18 cellular contexts compared by ENCODE assay signal in genomic region chr7:19572566-19572965, GRCh38.
DNase-seq lines count a peak whose midpoint lies in the region; ATAC-seq and TF ChIP-seq lines count a peak whose summit lies in the region.
"Had no signal": no experiment of that assay in that cellular context is flagged by ENCODE, and none has a peak within 500 bp of the region (broad histone marks: within the 10 kb centered on the region; RNA-seq: fewer than 3 reads in every experiment).

No MANE protein-coding gene starts in this region.

- no peak overlapping the region for H3K4me3 ChIP-seq in astrocyte of the cerebellum (ENCODE audit: low read depth, low read length)
- no peak overlapping the region for H3K4me3 ChIP-seq in fibroblast of pulmonary artery (replicated peaks; ENCODE audit: low read depth, low read length)
- H3K4me3 ChIP-seq: BLaER1 treated with 17β-estradiol and CSF1 and Interleukin-3, amounts not matched to agents 10 nM and 100 nM; K562 had no signal

- no peaks in the 10 kb centered on the region for H3K36me3 Mint-ChIP-seq in mesothelial cell of epicardium

- TF ChIP-seq CTCF in astrocyte of the cerebellum (IDR thresholded peaks at IDR 0.05; ENCODE audit: low read depth, low read length, missing control alignments): no peak
- no peak for TF ChIP-seq CTCF in fibroblast of pulmonary artery (IDR thresholded peaks at IDR 0.05; ENCODE audit: low read length, missing control alignments)
- no peak for TF ChIP-seq CTCF in mesothelial cell of epicardium (IDR thresholded peaks at IDR 0.05; ENCODE audit: unreplicated experiment)

- peaks cover 26% of the 10 kb centered on the region for H3K4me1 Mint-ChIP-seq in mesothelial cell of epicardium
- H3K4me1 Mint-ChIP-seq: CD8-positive, alpha-beta memory T cell had no signal

- H3K9me3 Mint-ChIP-seq in mesothelial cell of epicardium: peaks cover 3% of the 10 kb centered on the region

- in situ Hi-C loops in astrocyte of the cerebellum (cut with HindIII; ENCODE audit: low sequenced_read_pairs) (no loop called here), ACHN (cut with HindIII; ENCODE audit: low pct_ligation_motif_present, low pct_unique_long_range_greater_than_20kb, low sequenced_read_pairs) (no loop called here)

- ATAC-seq in HG02981 (IDR thresholded peaks at IDR 0.05; ENCODE audit: unreplicated experiment): no peak
- ATAC-seq: K562, PC-3 had no signal

- peak; percentile 16 for DNase-seq in Daoy (ENCODE audit: low read depth)
- peak; percentile 59 for DNase-seq in astrocyte of the cerebellum (ENCODE audit: low read depth)
- DNase-seq in fibroblast of pulmonary artery (ENCODE audit: low read depth): peak; percentile 38
- no peak for DNase-seq in mesothelial cell of epicardium (ENCODE audit: low spot score in 2 of 2, unreplicated experiment in 2 of 2)
- DNase-seq in ACHN: no peak
- no peak for DNase-seq in activated CD8-positive, alpha-beta memory T cell treated with anti-CD3 and anti-CD28 coated beads, Interleukin-2, amount 50 U/mL, for 4 hours
- no peak for DNase-seq in NOMO-1 treated with dmso at 0.1 percent for 144 hours (lab: John Stamatoyannopoulos, UW; ENCODE audit: unreplicated experiment)
- DNase-seq: CD8-positive, alpha-beta memory T cell; DMS79; NCI-H1417 treated with DMSO at 0.1 percent for 48 hours; NCI-H2029; NCI-H2171; NCI-H446 treated with DMSO at 0.1 percent for 48 hours; NCI-H748 treated with DMSO at 0.1 percent for 48 hours; PC-3 had no signal

- no peaks in the 10 kb centered on the region for H3K27me3 Mint-ChIP-seq in mesothelial cell of epicardium (ENCODE audit: low read depth)
- H3K27me3 Mint-ChIP-seq: CD8-positive, alpha-beta memory T cell had no signal

- H3K4me3 Mint-ChIP-seq in mesothelial cell of epicardium: no peak overlapping the region
- H3K4me3 Mint-ChIP-seq: CD8-positive, alpha-beta memory T cell had no signal

- peak overlapping the region; percentile 57 for H3K27ac Mint-ChIP-seq in mesothelial cell of epicardium
- H3K27ac Mint-ChIP-seq: CD8-positive, alpha-beta memory T cell had no signal

Comparison
In these comparisons a context has a peak if more than half of its experiments do, and no peak if none do; other contexts are left out.
1. DNase-seq: peak in Daoy (single experiment), astrocyte of the cerebellum (single experiment) and fibroblast of pulmonary artery (single experiment); none in mesothelial cell of epicardium (0 of 2), ACHN (single experiment), activated CD8-positive, alpha-beta memory T cell treated with anti-CD3 and anti-CD28 coated beads, Interleukin-2, amount 50 U/mL, for 4 hours (single experiment) and NOMO-1 treated with dmso at 0.1 percent for 144 hours (single experiment).